Comparison of ENCODE assay signal across 22 cellular contexts in genomic region chr1:8345621-8346415, GRCh38.
"Had no signal": no experiment of that assay in that cellular context is flagged by ENCODE, and none has a peak within 500 bp of the region (broad histone marks: within the 10 kb centered on the region; RNA-seq: fewer than 3 reads in every experiment).

No MANE protein-coding gene starts in this region.

- H3K9me3 Mint-ChIP-seq: activated B cell treated with CpG ODN at 0.5 μM for 24 hours; activated CD8-positive, alpha-beta T cell treated with anti-CD3 and anti-CD28 coated beads for 36 hours; activated naive CD8-positive, alpha-beta T cell treated with anti-CD3 and anti-CD28 coated beads for 36 hours had no signal

- H3K4me3 Mint-ChIP-seq: activated B cell treated with CpG ODN at 0.5 μM for 24 hours; activated CD8-positive, alpha-beta T cell treated with anti-CD3 and anti-CD28 coated beads for 36 hours; activated naive CD8-positive, alpha-beta T cell treated with anti-CD3 and anti-CD28 coated beads for 36 hours; brain; T-helper 17 cell had no signal

- H3K36me3 ChIP-seq: esophagus muscularis mucosa, neutrophil, right atrium auricular region had no signal

- H3K9me3 ChIP-seq: esophagus muscularis mucosa, neutrophil, right atrium auricular region, testis had no signal

- H3K27ac Mint-ChIP-seq: activated B cell treated with CpG ODN at 0.5 μM for 24 hours; activated CD8-positive, alpha-beta T cell treated with anti-CD3 and anti-CD28 coated beads for 36 hours; activated naive CD8-positive, alpha-beta T cell treated with anti-CD3 and anti-CD28 coated beads for 36 hours; brain; T-helper 17 cell had no signal

- DNase-seq: activated B cell treated with CpG ODN at 0.5 μM for 24 hours; activated CD4-positive, alpha-beta T cell treated with anti-CD3 and anti-CD28 coated beads for 48 hours; activated CD8-positive, alpha-beta memory T cell treated with anti-CD3 and anti-CD28 coated beads, Interleukin-2, amount 50 U/mL, for 4 hours; activated CD8-positive, alpha-beta T cell treated with anti-CD3 and anti-CD28 coated beads for 36 hours; activated naive CD8-positive, alpha-beta T cell treated with anti-CD3 and anti-CD28 coated beads for 36 hours; amygdala; central memory CD4-positive, alpha-beta T cell; hippocampal formation; mesendoderm; small intestine; stimulated activated CD4-positive, alpha-beta T cell treated with anti-CD3 and anti-CD28 coated beads, Interleukin-4, amount 100 ng/mL, for 4 hours; stimulated activated CD8-positive, alpha-beta memory T cell treated with anti-CD3 and anti-CD28 coated beads, Interleukin-4, amount 100 ng/mL, for 48 hours; stimulated activated naive CD8-positive, alpha-beta T cell treated with anti-CD3 and anti-CD28 coated beads, Interleukin-15, Interleukin-2, amounts not matched to agents 100 U/mL and 50 U/mL, for 24 hours; T-helper 17 cell; testis had no signal

- H3K4me3 ChIP-seq: coronary artery, esophagus muscularis mucosa, right atrium auricular region, testis had no signal

- H3K27ac ChIP-seq: neutrophil, right atrium auricular region had no signal

- H3K27me3 ChIP-seq: esophagus muscularis mucosa, right atrium auricular region, testis had no signal

- H3K36me3 Mint-ChIP-seq: activated naive CD8-positive, alpha-beta T cell treated with anti-CD3 and anti-CD28 coated beads for 36 hours had no signal

- ATAC-seq: activated CD8-positive, alpha-beta T cell treated with anti-CD3 and anti-CD28 coated beads for 36 hours; stimulated activated naive CD8-positive, alpha-beta T cell treated with anti-CD3 and anti-CD28 coated beads, Interleukin-15, Interleukin-2, amounts not matched to agents 100 U/mL and 50 U/mL, for 24 hours; T-helper 17 cell had no signal

- H3K27me3 Mint-ChIP-seq: activated B cell treated with CpG ODN at 0.5 μM for 24 hours, T-helper 17 cell had no signal

- FAIRE-seq: keratinocyte, small intestine, TTC549 had no signal
